In the genomic region with DNA sequence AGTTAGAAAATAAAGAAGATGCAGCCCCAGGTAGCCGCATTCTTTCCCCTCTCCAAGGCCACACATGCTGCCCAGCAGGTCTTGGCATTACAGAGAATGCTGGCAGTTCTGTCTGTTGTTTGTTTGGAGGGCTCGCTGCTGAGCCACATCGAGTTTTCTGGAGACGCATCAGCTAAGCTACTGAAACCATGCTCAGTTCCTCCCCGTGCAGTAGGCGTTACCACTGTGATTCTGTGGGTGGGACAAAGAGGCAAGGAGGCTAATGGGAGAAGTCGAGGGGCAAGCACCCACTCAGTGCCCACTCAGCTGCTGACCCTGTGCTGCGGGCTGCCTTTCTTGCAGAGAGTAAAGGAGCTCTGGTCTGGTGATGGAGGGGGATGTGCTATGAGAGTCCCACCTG, we compare ENCODE assay signal across 1 cellular context.
TF ChIP-seq lines count a peak whose summit lies in the region.

No MANE protein-coding gene starts in this region.

TF ChIP-seq in GM12878, 131 proteins besides CTCF, POLR2A, EP300 and RAD21:
- TF ChIP-seq ZNF687 (IDR thresholded peaks at IDR 0.05) = 0 out of 2 replicates have a peak, but pooled peaks have one; percentile 32
- 0 out of 4 replicates have a peak, but pooled peaks of 1 of the 2 experiments have one; percentile 32 for TF ChIP-seq BHLHE40 (IDR thresholded peaks at IDR 0.05; ENCODE audit: borderline replicate concordance in 1 of 2, low read depth in 2 of 2, low read length in 1 of 2)
- no peak for TF ChIP-seq MLLT1 (IDR thresholded peaks at IDR 0.05)
- peak; percentile 73; the same call in 1 of the 2 replicates for TF ChIP-seq SPI1 (IDR thresholded peaks at IDR 0.05; ENCODE audit: borderline replicate concordance, insufficient read depth, low read depth, low read length)
